ENCODE assay signal across 1 cellular context in the genomic region with DNA sequence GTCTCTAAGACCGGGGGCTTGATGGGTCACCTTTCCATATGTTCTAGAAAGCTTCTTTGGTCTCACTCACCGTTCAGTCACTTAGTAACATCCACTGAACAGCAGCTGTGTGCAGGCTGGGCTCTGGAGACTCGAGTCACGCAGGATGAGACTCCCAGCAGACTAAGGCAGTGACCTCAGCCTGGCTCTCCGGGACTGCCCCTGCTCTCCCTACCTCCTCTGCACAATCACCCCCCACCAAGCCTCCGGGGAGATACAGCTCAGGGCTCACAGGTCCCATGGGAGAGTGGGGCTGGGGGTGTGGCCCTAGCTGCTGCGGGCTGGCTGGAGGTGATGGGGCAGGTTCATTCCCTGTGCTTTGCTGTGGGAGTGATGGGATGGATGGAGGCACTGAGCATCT.
TF ChIP-seq lines count a peak whose summit lies in the region.

No MANE protein-coding gene starts in this region.

TF ChIP-seq in IMR-90, 13 proteins besides CTCF, POLR2A, EP300 and RAD21 (continued from another document):
- TF ChIP-seq ELK1 (IDR thresholded peaks at IDR 0.05; ENCODE audit: borderline replicate concordance, low read depth, low read length) = no peak
- TF ChIP-seq USF2 (IDR thresholded peaks at IDR 0.05; ENCODE audit: low read depth, low read length) = no peak
- TF ChIP-seq BHLHE40 (IDR thresholded peaks at IDR 0.05; ENCODE audit: low read depth, low read length) = no peak
- no peak for TF ChIP-seq MAFK (IDR thresholded peaks at IDR 0.05; ENCODE audit: low read depth, low read length)
- TF ChIP-seq NFE2L2 (IDR thresholded peaks at IDR 0.05; ENCODE audit: low read depth, low read length) = no peak
- no peak for TF ChIP-seq FOS (IDR thresholded peaks at IDR 0.05; ENCODE audit: low read depth, low read length)
- TF ChIP-seq RCOR1 (IDR thresholded peaks at IDR 0.05; ENCODE audit: insufficient replicate concordance, low read length) = no peak
- TF ChIP-seq MAZ (IDR thresholded peaks at IDR 0.05; ENCODE audit: borderline replicate concordance, low read depth, low read length) = no peak
- TF ChIP-seq RFX5 (IDR thresholded peaks at IDR 0.05; ENCODE audit: low read depth, low read length) = no peak
